Comparison of ENCODE assay signal across 19 cellular contexts in the genomic region with DNA sequence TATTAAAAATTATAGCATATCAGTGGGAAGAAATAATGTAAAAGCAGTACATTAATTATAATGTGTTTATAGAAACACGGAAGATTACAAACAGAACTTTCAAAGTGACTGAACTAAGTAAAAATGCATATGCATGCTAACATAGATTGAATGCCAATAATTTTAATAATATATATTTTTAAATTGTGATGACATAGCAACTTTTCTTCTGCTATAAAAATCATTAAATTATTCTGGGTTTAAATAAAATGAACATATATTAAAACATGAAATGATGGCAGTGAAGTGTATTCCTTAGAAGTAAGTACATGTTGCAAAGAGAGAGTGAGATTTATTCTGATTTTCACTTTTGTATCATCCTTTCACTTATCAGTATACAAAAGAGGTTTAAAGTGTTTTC.
A peak's percentile ranks its signal among the peaks of the same experiment; 100 is the strongest.
DNase-seq lines count a peak whose midpoint lies in the region; ATAC-seq, FAIRE-seq and TF ChIP-seq lines count a peak whose summit lies in the region.
"Had no signal": no experiment of that assay in that cellular context is flagged by ENCODE, and none has a peak within 500 bp of the region (broad histone marks: within the 10 kb centered on the region; RNA-seq: fewer than 3 reads in every experiment).

No MANE protein-coding gene starts in this region.

- H3K36me3 ChIP-seq in HEK293 (ENCODE audit: control insufficient read depth in 2 of 2, insufficient read depth in 1 of 2, low read length in 2 of 2), result no peaks in the 10 kb centered on the region
- H3K36me3 ChIP-seq in K562 (ENCODE audit: control insufficient read depth, insufficient read depth, low read length), result no peaks in the 10 kb centered on the region
- no peaks in the 10 kb centered on the region for H3K36me3 ChIP-seq in small intestine (ENCODE audit: control insufficient read depth in 2 of 2, insufficient read depth in 2 of 2, low read length in 2 of 2)
- H3K36me3 ChIP-seq: BLaER1 had no signal

- H3K9me3 ChIP-seq in A549 (no peaks in the 10 kb centered on the region), HEK293 (ENCODE audit: control insufficient read depth, insufficient read depth, low read depth, low read length) (no peaks in the 10 kb centered on the region), K562 (replicated peaks; ENCODE audit: control insufficient read depth, insufficient read depth, low read depth, low read length) (no peaks in the 10 kb centered on the region; the same call in 1 of the 2 replicates), small intestine (ENCODE audit: control insufficient read depth, low read depth) (no peaks in the 10 kb centered on the region)
- H3K9me3 ChIP-seq: BLaER1, Caco-2 had no signal

- H3K27ac ChIP-seq in A549, result no peak overlapping the region
- H3K27ac ChIP-seq in HEK293 (ENCODE audit: extremely low read depth, low read depth, low read length), result no peak overlapping the region
- no peak overlapping the region for H3K27ac ChIP-seq in K562 (ENCODE audit: extremely low read depth, low read depth, low read length)
- H3K27ac ChIP-seq in small intestine (ENCODE audit: low read depth in 1 of 2, low read length in 1 of 2), result no peak overlapping the region
- H3K27ac ChIP-seq: BLaER1, C4-2B, GM23248 had no signal

- no peak for TF ChIP-seq CTCF in A549 (IDR thresholded peaks at IDR 0.05)
- TF ChIP-seq CTCF in HEK293 (tag by site-specific recombination; IDR thresholded peaks at IDR 0.05), result no peak
- no peak for TF ChIP-seq CTCF in K562 (IDR thresholded peaks at IDR 0.05 in 2 of 3, conservative IDR thresholded peaks at IDR 0.05 in 1 of 3; ENCODE audit: insufficient read depth in 2 of 3, low read depth in 1 of 3, low read length in 3 of 3)

- ATAC-seq in A549 (no peak), K562 (no peak), HG03439 (IDR thresholded peaks at IDR 0.05; ENCODE audit: unreplicated experiment) (no peak)
- ATAC-seq: CD8-positive, alpha-beta T cell; GM12878 had no signal

- TF ChIP-seq EP300 in A549 (IDR thresholded peaks at IDR 0.05) (no peak), K562 (IDR thresholded peaks at IDR 0.05; ENCODE audit: low read length) (no peak)

- no peak overlapping the region for H3K4me3 ChIP-seq in A549
- H3K4me3 ChIP-seq in HEK293 (ENCODE audit: low read depth, low read length), result no peak overlapping the region
- no peak overlapping the region for H3K4me3 ChIP-seq in K562
- no peak overlapping the region for H3K4me3 ChIP-seq in small intestine (ENCODE audit: low read depth in 1 of 2, low read length in 2 of 2)
- H3K4me3 ChIP-seq: BLaER1, GM12878, GM23248 had no signal

- intact Hi-C loops in K562 (cut with micrococcal nuclease), result no loop called here

- H3K4me2 ChIP-seq in A549 (no peak overlapping the region), K562 (ENCODE audit: insufficient read depth, low read length) (no peak overlapping the region)
- H3K4me2 ChIP-seq: BLaER1 had no signal

- no peak for FAIRE-seq in A549 (lab: Jason Lieb, UNC)
- FAIRE-seq in K562 (lab: Jason Lieb, UNC), result no peak
- peak; percentile 57 for FAIRE-seq in small intestine (lab: Jason Lieb, UNC)
- FAIRE-seq: GM12878, GM19239, H1 had no signal

- CTCF ChIA-PET in A549 (lab: Yijun Ruan, JAX) (no interaction called here), HEK293 (lab: Yijun Ruan, JAX) (no interaction called here), K562 (lab: Yijun Ruan, JAX; ENCODE audit: low intra/inter-chr PET ratio) (no interaction called here)

- BruUV-seq in K562 (replicated peaks; lab: Mats Ljungman, UMichigan), result no TSS peak

- TF ChIP-seq POLR2A in A549 (IDR thresholded peaks at IDR 0.05; ENCODE audit: low read length), result no peak
- TF ChIP-seq POLR2A in K562 (conservative IDR thresholded peaks at IDR 0.05), result no peak

- H3K79me2 ChIP-seq in K562 (ENCODE audit: control insufficient read depth, insufficient read depth, low read length), result no peaks in the 10 kb centered on the region

- H2AFZ ChIP-seq in K562 (ENCODE audit: low read depth, low read length), result no peak overlapping the region
- H2AFZ ChIP-seq: GM23248 had no signal

- H3K9me1 ChIP-seq in K562 (ENCODE audit: control insufficient read depth, insufficient read depth, low read length), result no peaks in the 10 kb centered on the region

- H3K27me3 ChIP-seq in K562 (ENCODE audit: control insufficient read depth in 2 of 2, insufficient read depth in 2 of 2, low read length in 2 of 2) (no peaks in the 10 kb centered on the region), small intestine (ENCODE audit: control insufficient read depth in 2 of 2, insufficient read depth in 2 of 2, low read length in 2 of 2) (no peaks in the 10 kb centered on the region)
- H3K27me3 ChIP-seq: BLaER1 had no signal

- TF ChIP-seq RAD21 in A549 (conservative IDR thresholded peaks at IDR 0.05 in 1 of 2, IDR thresholded peaks at IDR 0.05 in 1 of 2), result no peak
- no peak for TF ChIP-seq RAD21 in K562 (CRISPR knock-in tag; conservative IDR thresholded peaks at IDR 0.05 in 1 of 2, IDR thresholded peaks at IDR 0.05 in 1 of 2)

- DNase-seq in A549 (ENCODE audit: low read depth in 1 of 2, low spot score in 1 of 2), result no peak
- DNase-seq in K562 (ENCODE audit: extremely low read depth in 1 of 4, low spot score in 3 of 4), result no peak
- no peak for DNase-seq in small intestine
- DNase-seq in amniotic stem cell (lab: John Stamatoyannopoulos, UW), result no peak
- DNase-seq: Caco-2; CD4-positive, CD25-positive, alpha-beta regulatory T cell; CD8-positive, alpha-beta T cell; DMS153; DND-41; GM23248; H7; HCEC 1CT had no signal

- in situ Hi-C loops in K562 (cut with MboI), result no loop called here

- POLR2A ChIA-PET in A549 (lab: Yijun Ruan, JAX), result no interaction called here
- POLR2A ChIA-PET in HEK293 (lab: Yijun Ruan, JAX), result no interaction called here
- POLR2A ChIA-PET in K562 (lab: Yijun Ruan, JAX), result no interaction called here

- WGBS in A549 (ENCODE audit: missing lambda C conversion rate), result 30% methylated on average over 1 of the region's 1 CpG
- WGBS in K562 (ENCODE audit: insufficient coverage, low coverage, missing lambda C conversion rate), result 0% methylated on average over 1 of the region's 1 CpG
- WGBS in small intestine, 3 donors, result 82 to 94% (median 91%) methylated on average over 1 of the region's 1 CpG

- no peaks in the 10 kb centered on the region for H3K4me1 ChIP-seq in A549
- H3K4me1 ChIP-seq in HEK293 (ENCODE audit: control insufficient read depth, insufficient read depth, low read length), result no peaks in the 10 kb centered on the region
- no peaks in the 10 kb centered on the region for H3K4me1 ChIP-seq in K562 (replicated peaks in 1 of 2; ENCODE audit: control insufficient read depth in 2 of 2, insufficient read depth in 2 of 2, low read length in 2 of 2)
- no peaks in the 10 kb centered on the region for H3K4me1 ChIP-seq in small intestine (ENCODE audit: control insufficient read depth in 2 of 2, insufficient read depth in 1 of 2, low read depth in 1 of 2, low read length in 1 of 2)
- H3K4me1 ChIP-seq: BLaER1, Caco-2 had no signal

- no peak overlapping the region for H3K9ac ChIP-seq in K562 (ENCODE audit: insufficient read depth in 1 of 2, low read depth in 2 of 2, low read length in 2 of 2)
- H3K9ac ChIP-seq: BLaER1, GM23248 had no signal

- no peaks in the 10 kb centered on the region for H4K20me1 ChIP-seq in K562 (replicated peaks; ENCODE audit: control insufficient read depth, insufficient read depth, low read length)
- H4K20me1 ChIP-seq: BLaER1 had no signal

TF ChIP-seq in A549, 52 proteins besides CTCF, POLR2A, EP300 and RAD21:
- TF ChIP-seq MAFK (IDR thresholded peaks at IDR 0.05; ENCODE audit: partially characterized antibody) (peak; percentile 20), ESRRA (IDR thresholded peaks at IDR 0.05; ENCODE audit: borderline replicate concordance, low read length) (no peak)
TF ChIP-seq in A549: peak in this region for 1.

TF ChIP-seq in HEK293, 187 proteins besides CTCF, POLR2A, EP300 and RAD21:
- TF ChIP-seq ZNF473 (tag by site-specific recombination; IDR thresholded peaks at IDR 0.05) (no peak), PRDM1 (tag by site-specific recombination; IDR thresholded peaks at IDR 0.05) (0 out of 2 replicates have a peak, but pooled peaks have one; percentile 19)

TF ChIP-seq in K562, 482 proteins besides CTCF, POLR2A, EP300 and RAD21:
- TF ChIP-seq C11orf30 (IDR thresholded peaks at IDR 0.05; ENCODE audit: low read depth) (peak; percentile 48; the same call in 1 of the 2 replicates), MAFK (IDR thresholded peaks at IDR 0.05; ENCODE audit: low read length) (peak; percentile 29; the same call in 1 of the 2 replicates), ZNF316 (IDR thresholded peaks at IDR 0.05) (peak; percentile 76), MAFG (tag; conservative IDR thresholded peaks at IDR 0.05) (peak; percentile 53)
- TF ChIP-seq, protein P1, sequence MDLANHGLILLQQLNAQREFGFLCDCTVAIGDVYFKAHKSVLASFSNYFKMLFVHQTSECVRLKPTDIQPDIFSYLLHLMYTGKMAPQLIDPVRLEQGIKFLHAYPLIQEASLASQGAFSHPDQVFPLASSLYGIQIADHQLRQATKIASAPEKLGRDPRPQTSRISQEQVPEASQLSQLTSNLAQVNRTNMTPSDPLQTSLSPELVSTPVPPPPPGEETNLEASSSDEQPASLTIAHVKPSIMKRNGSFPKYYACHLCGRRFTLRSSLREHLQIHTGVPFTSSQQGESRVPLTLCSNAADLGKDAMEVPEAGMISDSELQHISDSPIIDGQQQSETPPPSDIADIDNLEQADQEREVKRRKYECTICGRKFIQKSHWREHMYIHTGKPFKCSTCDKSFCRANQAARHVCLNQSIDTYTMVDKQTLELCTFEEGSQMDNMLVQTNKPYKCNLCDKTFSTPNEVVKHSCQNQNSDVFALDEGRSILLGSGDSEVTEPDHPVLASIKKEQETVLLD (IDR thresholded peaks at IDR 0.05), result no peak
